In genomic region chr2:125588780-125589179, GRCh38 we compare ENCODE assay signal across 26 cellular contexts.
"Had no signal": no experiment of that assay in that cellular context is flagged by ENCODE, and none has a peak within 500 bp of the region (broad histone marks: within the 10 kb centered on the region; RNA-seq: fewer than 3 reads in every experiment).

No MANE protein-coding gene starts in this region.

- DNase-seq: stimulated activated CD4-positive, alpha-beta T cell treated with anti-CD3 and anti-CD28 coated beads, Interleukin-2, amount 100 ng/mL, for 48 hours; stimulated activated CD4-positive, alpha-beta T cell treated with anti-CD3 and anti-CD28 coated beads, Interleukin-4, amount 100 ng/mL, for 1 hour; stimulated activated CD4-positive, alpha-beta T cell treated with anti-CD3 and anti-CD28 coated beads, Interleukin-4, amount 100 ng/mL, for 24 hours; stimulated activated CD4-positive, alpha-beta T cell treated with anti-CD3 and anti-CD28 coated beads, Interleukin-4, amount 100 ng/mL, for 4 hours; stimulated activated CD8-positive, alpha-beta memory T cell treated with anti-CD3 and anti-CD28 coated beads, Interleukin-4, amount 100 ng/mL, for 48 hours; stimulated activated naive B cell treated with anti-CD40 and anti-IgM and Interleukin-4, amounts not matched to agents 10 μg/mL and 1 μg/mL and 100 μg/mL, for 72 hours; stimulated activated naive CD4-positive, alpha-beta T cell; stimulated activated naive CD4-positive, alpha-beta T cell treated with Interleukin-2 at 50 U/mL for 16 hours; stimulated activated naive CD8-positive, alpha-beta T cell treated with anti-CD3 and anti-CD28 coated beads, Interleukin-15, amount 100 ng/mL, for 72 hours; stimulated activated naive CD8-positive, alpha-beta T cell treated with anti-CD3 and anti-CD28 coated beads, Interleukin-15, Interleukin-2, amounts not matched to agents 100 U/mL and 50 U/mL, for 24 hours; stomach; substantia nigra; testis; thyroid gland; tibial artery; transverse colon; trophoblast cell; upper lobe of left lung; upper lobe of right lung; uterus had no signal

- H3K9me3 ChIP-seq: suprapubic skin, testis, thoracic aorta, thyroid gland, tibial artery, transverse colon, upper lobe of left lung, upper lobe of right lung, uterus, vagina had no signal

- H3K4me1 ChIP-seq: stomach, suprapubic skin, testis, thyroid gland, tibial artery, tibial nerve, transverse colon, upper lobe of left lung, upper lobe of right lung, uterus, vagina had no signal

- ATAC-seq: stimulated activated effector memory CD8-positive, alpha-beta T cell treated with anti-CD3 and anti-CD28 coated beads, Interleukin-12 subunit alpha, Interleukin-12 subunit beta, amount 100 ng/mL, for 72 hours; stimulated activated memory B cell treated with anti-CD40 and anti-IgM and Interleukin-4, amounts not matched to agents 10 μg/mL and 1 μg/mL and 100 μg/mL, for 72 hours; stimulated activated naive B cell treated with anti-CD40 and anti-IgM and Interleukin-4, amounts not matched to agents 10 μg/mL and 1 μg/mL and 100 μg/mL, for 72 hours; stimulated activated naive CD8-positive, alpha-beta T cell treated with anti-CD3 and anti-CD28 coated beads, Interleukin-15, amount 100 ng/mL, for 72 hours; stimulated activated naive CD8-positive, alpha-beta T cell treated with anti-CD3 and anti-CD28 coated beads, Interleukin-15, Interleukin-2, amounts not matched to agents 100 U/mL and 50 U/mL, for 24 hours; upper lobe of right lung had no signal

- H3K4me3 ChIP-seq: stomach, suprapubic skin, testis, thoracic aorta, thyroid gland, tibial artery, tibial nerve, transverse colon, upper lobe of left lung, upper lobe of right lung, uterus, vagina had no signal

- H3K36me3 ChIP-seq: stomach, suprapubic skin, thoracic aorta, thyroid gland, tibial artery, tibial nerve, transverse colon, upper lobe of left lung, upper lobe of right lung, uterus, vagina had no signal
